ENCODE assay signal across 13 cellular contexts in genomic region chr10:95837368-95837776, GRCh38.
DNase-seq lines count a peak whose midpoint lies in the region; ATAC-seq and TF ChIP-seq lines count a peak whose summit lies in the region.
"Had no signal": no experiment of that assay in that cellular context is flagged by ENCODE, and none has a peak within 500 bp of the region (broad histone marks: within the 10 kb centered on the region; RNA-seq: fewer than 3 reads in every experiment).

No MANE protein-coding gene starts in this region.

- no peaks in the 10 kb centered on the region for H3K27me3 Mint-ChIP-seq in stimulated activated naive B cell treated with anti-CD40 and anti-IgM and Interleukin-4, amounts not matched to agents 10 μg/mL and 1 μg/mL and 100 μg/mL, for 72 hours
- H3K27me3 Mint-ChIP-seq in CD8-positive, alpha-beta memory T cell = no peaks in the 10 kb centered on the region
- H3K27me3 Mint-ChIP-seq: activated naive CD8-positive, alpha-beta T cell had no signal

- H3K4me3 ChIP-seq in dorsolateral prefrontal cortex = no peak overlapping the region
- no peak overlapping the region for H3K4me3 ChIP-seq in CD8-positive, alpha-beta memory T cell (ENCODE audit: low read length)

- no peaks in the 10 kb centered on the region for H3K9me3 ChIP-seq in CD8-positive, alpha-beta memory T cell (ENCODE audit: low read length)

- POLR2A ChIA-PET in HEK293T (lab: Yijun Ruan, JAX) = interaction anchor here (1.0 kb wide), 1 partner anchor 144 kb away, joined by 5 read pairs; the partner anchor contains the start of gene TCTN3
- POLR2A ChIA-PET in CD8-positive, alpha-beta memory T cell (lab: Charles Lee) = no interaction called here

- H3K27ac ChIP-seq in caudate nucleus (ENCODE audit: low read depth, low read length) (peak overlapping the region; percentile 1), dorsolateral prefrontal cortex (peak overlapping the region in 17 of 59 donors; percentile 1 to 54 (median 29))
- no peak overlapping the region for H3K27ac ChIP-seq in CD8-positive, alpha-beta memory T cell (ENCODE audit: low read depth, low read length)

- H3K9me3 Mint-ChIP-seq in stimulated activated naive B cell treated with anti-CD40 and anti-IgM and Interleukin-4, amounts not matched to agents 10 μg/mL and 1 μg/mL and 100 μg/mL, for 72 hours = peaks cover 0 to 6% of the 10 kb centered on the region in 2 donors
- no peaks in the 10 kb centered on the region for H3K9me3 Mint-ChIP-seq in CD8-positive, alpha-beta memory T cell

- ATAC-seq in HG02884 (IDR thresholded peaks at IDR 0.05; ENCODE audit: unreplicated experiment) = peak; percentile 28
- ATAC-seq in stimulated activated naive B cell treated with anti-CD40 and anti-IgM and Interleukin-4, amounts not matched to agents 10 μg/mL and 1 μg/mL and 100 μg/mL, for 72 hours (replicated peaks) = peak; percentile 44 to 50
- ATAC-seq in left lobe of liver = no peak

- no peak for TF ChIP-seq CTCF in dorsolateral prefrontal cortex (IDR thresholded peaks at IDR 0.05 in 54 of 56, conservative IDR thresholded peaks at IDR 0.05 in 2 of 56; ENCODE audit: low read depth in 1 of 56, partially characterized antibody in 56 of 56)

- H3K36me3 ChIP-seq in CD8-positive, alpha-beta memory T cell (ENCODE audit: insufficient read depth, low read length) = no peaks in the 10 kb centered on the region

- H3K4me3 Mint-ChIP-seq in stimulated activated naive B cell treated with anti-CD40 and anti-IgM and Interleukin-4, amounts not matched to agents 10 μg/mL and 1 μg/mL and 100 μg/mL, for 72 hours = peak overlapping the region; percentile 59 to 67
- H3K4me3 Mint-ChIP-seq in CD8-positive, alpha-beta memory T cell = no peak overlapping the region
- H3K4me3 Mint-ChIP-seq: activated naive CD8-positive, alpha-beta T cell had no signal

- H3K27me3 ChIP-seq in dorsolateral prefrontal cortex = no peaks in the 10 kb centered on the region
- no peaks in the 10 kb centered on the region for H3K27me3 ChIP-seq in CD8-positive, alpha-beta memory T cell (ENCODE audit: insufficient read depth, low read length, poor library complexity, severe bottlenecking)

- TF ChIP-seq POLR2A in GM19193 (IDR thresholded peaks at IDR 0.05; ENCODE audit: extremely low read depth, insufficient read depth, insufficient read length) = peak; percentile 17

- intact Hi-C loops in dorsolateral prefrontal cortex (cut with DNase I) = no loop called here

- DNase-seq in caudate nucleus (lab: John Stamatoyannopoulos, UW) = no peak
- DNase-seq in stimulated activated naive B cell treated with anti-CD40 and anti-IgM and Interleukin-4, amounts not matched to agents 10 μg/mL and 1 μg/mL and 100 μg/mL, for 72 hours = peak; percentile 24
- no peak for DNase-seq in dorsolateral prefrontal cortex
- DNase-seq in left lobe of liver (ENCODE audit: low spot score) = no peak
- DNase-seq in HEK293T (ENCODE audit: extremely low spot score) = no peak
- DNase-seq in CD8-positive, alpha-beta memory T cell = no peak
- DNase-seq: DMS53, GOT3, left ventricle myocardium superior, NCI-H526 treated with DMSO at 0.1 percent for 48 hours had no signal

- peaks cover 15% of the 10 kb centered on the region for H3K4me1 ChIP-seq in CD8-positive, alpha-beta memory T cell (ENCODE audit: insufficient read depth, low read length)

- H3K4me1 Mint-ChIP-seq in stimulated activated naive B cell treated with anti-CD40 and anti-IgM and Interleukin-4, amounts not matched to agents 10 μg/mL and 1 μg/mL and 100 μg/mL, for 72 hours = peaks cover 57 to 92% of the 10 kb centered on the region in 2 donors
- H3K4me1 Mint-ChIP-seq in CD8-positive, alpha-beta memory T cell = peaks cover 31 to 48% (median 31%) of the 10 kb centered on the region in 3 donors

- CTCF ChIA-PET in HEK293T (lab: Yijun Ruan, JAX) = interaction anchor here (2.4 kb wide), 1 partner anchor 143 kb away, joined by 12 read pairs; the partner anchor contains the start of gene TCTN3
- CTCF ChIA-PET in CD8-positive, alpha-beta memory T cell (lab: Charles Lee) = interaction anchor here (12.0 kb wide), 1 partner anchor 144 kb away, joined by 149 read pairs; the partner anchor contains the start of gene TCTN3

- peaks cover 25 to 51% of the 10 kb centered on the region in 2 donors for H3K36me3 Mint-ChIP-seq in stimulated activated naive B cell treated with anti-CD40 and anti-IgM and Interleukin-4, amounts not matched to agents 10 μg/mL and 1 μg/mL and 100 μg/mL, for 72 hours
- no peaks in the 10 kb centered on the region for H3K36me3 Mint-ChIP-seq in CD8-positive, alpha-beta memory T cell
- H3K36me3 Mint-ChIP-seq: activated naive CD8-positive, alpha-beta T cell had no signal

- H3K27ac Mint-ChIP-seq in stimulated activated naive B cell treated with anti-CD40 and anti-IgM and Interleukin-4, amounts not matched to agents 10 μg/mL and 1 μg/mL and 100 μg/mL, for 72 hours = peak overlapping the region; percentile 95
- H3K27ac Mint-ChIP-seq in CD8-positive, alpha-beta memory T cell = peak overlapping the region in 4 of 8 donors; percentile 11 to 62 (median 34)
- H3K27ac Mint-ChIP-seq: activated naive CD8-positive, alpha-beta T cell had no signal

TF ChIP-seq in HEK293T, 16 proteins besides CTCF, POLR2A, EP300 and RAD21:
- TF ChIP-seq NFRKB (IDR thresholded peaks at IDR 0.05) = no peak
- TF ChIP-seq, protein P1, sequence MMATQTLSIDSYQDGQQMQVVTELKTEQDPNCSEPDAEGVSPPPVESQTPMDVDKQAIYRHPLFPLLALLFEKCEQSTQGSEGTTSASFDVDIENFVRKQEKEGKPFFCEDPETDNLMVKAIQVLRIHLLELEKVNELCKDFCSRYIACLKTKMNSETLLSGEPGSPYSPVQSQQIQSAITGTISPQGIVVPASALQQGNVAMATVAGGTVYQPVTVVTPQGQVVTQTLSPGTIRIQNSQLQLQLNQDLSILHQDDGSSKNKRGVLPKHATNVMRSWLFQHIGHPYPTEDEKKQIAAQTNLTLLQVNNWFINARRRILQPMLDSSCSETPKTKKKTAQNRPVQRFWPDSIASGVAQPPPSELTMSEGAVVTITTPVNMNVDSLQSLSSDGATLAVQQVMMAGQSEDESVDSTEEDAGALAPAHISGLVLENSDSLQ (IDR thresholded peaks at IDR 0.05) = no peak
- no peak for TF ChIP-seq SP1 (IDR thresholded peaks at IDR 0.05)
- no peak for TF ChIP-seq CTBP1 (IDR thresholded peaks at IDR 0.05; ENCODE audit: borderline replicate concordance)
- no peak for TF ChIP-seq FOXA1 (IDR thresholded peaks at IDR 0.05)
- TF ChIP-seq ARNT (IDR thresholded peaks at IDR 0.05) = no peak
- TF ChIP-seq SUZ12 (IDR thresholded peaks at IDR 0.05) = no peak
- no peak for TF ChIP-seq ELF4 (IDR thresholded peaks at IDR 0.05)
- no peak for TF ChIP-seq ZNF384 (IDR thresholded peaks at IDR 0.05)
- TF ChIP-seq FOXM1 (IDR thresholded peaks at IDR 0.05; ENCODE audit: borderline replicate concordance) = no peak
- TF ChIP-seq HDGF (IDR thresholded peaks at IDR 0.05; ENCODE audit: borderline replicate concordance) = no peak

Comparison
In these comparisons a context has a peak if more than half of its experiments do, and no peak if none do; other contexts are left out.
1. H3K4me3 Mint-ChIP-seq: peak in stimulated activated naive B cell treated with anti-CD40 and anti-IgM and Interleukin-4, amounts not matched to agents 10 μg/mL and 1 μg/mL and 100 μg/mL, for 72 hours (2 of 2); none in CD8-positive, alpha-beta memory T cell (0 of 7).